ENCODE assay signal across 11 cellular contexts in genomic region chr12:130764475-130765185, GRCh38. TPM values are rescaled to one million over a fixed set of nuclear protein-coding genes. Genes with fewer than 3 reads are reported as not detected.
DNase-seq lines count a peak whose midpoint lies in the region; ATAC-seq and TF ChIP-seq lines count a peak whose summit lies in the region.
"Had no signal": no experiment of that assay in that cellular context is flagged by ENCODE, and none has a peak within 500 bp of the region (broad histone marks: within the 10 kb centered on the region; RNA-seq: fewer than 3 reads in every experiment).

No MANE protein-coding gene starts in this region.

- H3K9me3 ChIP-seq in ovary (no peaks in the 10 kb centered on the region), upper lobe of right lung (no peaks in the 10 kb centered on the region)

- H3K9me3 Mint-ChIP-seq in activated naive CD8-positive, alpha-beta T cell treated with anti-CD3 and anti-CD28 coated beads, Interleukin-2, amount 10 ng/mL, durations not matched to agents 7 days and 5 days: no peaks in the 10 kb centered on the region
- H3K9me3 Mint-ChIP-seq: neural crest cell had no signal

- H3K27me3 Mint-ChIP-seq in activated naive CD8-positive, alpha-beta T cell treated with anti-CD3 and anti-CD28 coated beads, Interleukin-2, amount 10 ng/mL, durations not matched to agents 7 days and 5 days: peaks cover 19% of the 10 kb centered on the region

- ATAC-seq in activated naive CD8-positive, alpha-beta T cell treated with anti-CD3 and anti-CD28 coated beads, Interleukin-2, amount 10 ng/mL, durations not matched to agents 7 days and 5 days (ENCODE audit: low read depth): no peak
- ATAC-seq in upper lobe of right lung: no peak

- intact Hi-C loops in ovary (cut with DNase I): loop anchor here in 1 of 4 donors (5.0 kb wide), 1 partner anchor 1398 kb away; no protein-coding TSS in a partner anchor
- intact Hi-C loops in upper lobe of right lung (cut with DNase I): no loop called here

- H3K4me1 Mint-ChIP-seq in activated naive CD8-positive, alpha-beta T cell treated with anti-CD3 and anti-CD28 coated beads, Interleukin-2, amount 10 ng/mL, durations not matched to agents 7 days and 5 days: peaks cover 20% of the 10 kb centered on the region
- H3K4me1 Mint-ChIP-seq: neural crest cell had no signal

- in situ Hi-C loops in KBM-7 (cut with MboI; ENCODE audit: low pct_unique_long_range_greater_than_20kb, low sequenced_read_pairs): no loop called here

- no peaks in the 10 kb centered on the region for H3K36me3 ChIP-seq in ovary
- no peaks in the 10 kb centered on the region for H3K36me3 ChIP-seq in upper lobe of right lung

- TF ChIP-seq POLR2A in ovary (IDR thresholded peaks at IDR 0.05): no peak

- no peak overlapping the region for H3K27ac ChIP-seq in ovary
- H3K27ac ChIP-seq in upper lobe of right lung: no peak overlapping the region
- H3K27ac ChIP-seq: KMS-11 had no signal

- no peaks in the 10 kb centered on the region for H3K36me3 Mint-ChIP-seq in activated naive CD8-positive, alpha-beta T cell treated with anti-CD3 and anti-CD28 coated beads, Interleukin-2, amount 10 ng/mL, durations not matched to agents 7 days and 5 days
- H3K36me3 Mint-ChIP-seq: activated naive CD8-positive, alpha-beta T cell had no signal

- DNase-seq in NCI-H82 (lab: John Stamatoyannopoulos, UW) (peak; percentile 36), NCI-H82 treated with DMSO at 0.1 percent for 48 hours (lab: John Stamatoyannopoulos, UW; ENCODE audit: unreplicated experiment) (no peak), KBM-7 (peak; percentile 50), islet precursor cell (peak; percentile 52), ovary (no peak), upper lobe of right lung (no peak), pons (ENCODE audit: low spot score) (no peak)
- DNase-seq in activated naive CD8-positive, alpha-beta T cell treated with anti-CD3 and anti-CD28 coated beads, Interleukin-2, amount 10 ng/mL, durations not matched to agents 7 days and 5 days: peak; percentile 50

- H3K27ac Mint-ChIP-seq in activated naive CD8-positive, alpha-beta T cell treated with anti-CD3 and anti-CD28 coated beads, Interleukin-2, amount 10 ng/mL, durations not matched to agents 7 days and 5 days: no peak overlapping the region
- H3K27ac Mint-ChIP-seq: activated naive CD8-positive, alpha-beta T cell had no signal

- 85 to 95% (median 95%) methylated on average over 14 of the region's 14 CpGs for WGBS in ovary, 3 donors

- POLR2A ChIA-PET in activated naive CD8-positive, alpha-beta T cell treated with anti-CD3 and anti-CD28 coated beads, Interleukin-2, amount 10 ng/mL, durations not matched to agents 7 days and 5 days (lab: Charles Lee): no interaction called here

- no peak for TF ChIP-seq CTCF in ovary (IDR thresholded peaks at IDR 0.05)
- TF ChIP-seq CTCF in upper lobe of right lung (IDR thresholded peaks at IDR 0.05): no peak

- TF ChIP-seq EP300 in ovary (IDR thresholded peaks at IDR 0.05): no peak

- no peaks in the 10 kb centered on the region for H3K4me1 ChIP-seq in ovary (ENCODE audit: insufficient read depth)
- H3K4me1 ChIP-seq in upper lobe of right lung: no peaks in the 10 kb centered on the region

- H3K4me3 ChIP-seq in ovary: no peak overlapping the region
- no peak overlapping the region for H3K4me3 ChIP-seq in upper lobe of right lung

- no peak overlapping the region for H3K4me3 Mint-ChIP-seq in activated naive CD8-positive, alpha-beta T cell treated with anti-CD3 and anti-CD28 coated beads, Interleukin-2, amount 10 ng/mL, durations not matched to agents 7 days and 5 days
- H3K4me3 Mint-ChIP-seq: activated naive CD8-positive, alpha-beta T cell; neural crest cell had no signal

- H3K27me3 ChIP-seq in ovary: no peaks in the 10 kb centered on the region
- H3K27me3 ChIP-seq in upper lobe of right lung: peaks cover 15% of the 10 kb centered on the region

RNA-seq across cellular contexts. Expression of gene RIMBP2, which starts 48.5 kb away (rescaled TPM):
- total RNA-seq in activated naive CD8-positive, alpha-beta T cell treated with anti-CD3 and anti-CD28 coated beads, Interleukin-2, amount 10 ng/mL, durations not matched to agents 7 days and 5 days: not detected
- total RNA-seq in ovary (10 to 100 TPM in 1 of 7 donors, 1 to 10 TPM in 6; 1.1 to 16.2 (median 4.3) TPM), upper lobe of right lung (0.09 TPM)
- 1 to 10 TPM; 1.1 to 2.7 TPM for polyA plus RNA-seq in ovary

Comparison
In these comparisons a context has a peak if more than half of its experiments do, and no peak if none do; other contexts are left out.
1. DNase-seq: peak in NCI-H82 (single experiment), KBM-7 (single experiment), activated naive CD8-positive, alpha-beta T cell treated with anti-CD3 and anti-CD28 coated beads, Interleukin-2, amount 10 ng/mL, durations not matched to agents 7 days and 5 days (single experiment) and islet precursor cell (single experiment); none in NCI-H82 treated with DMSO at 0.1 percent for 48 hours (single experiment), ovary (0 of 5), upper lobe of right lung (single experiment) and pons (single experiment).